In genomic region chr21:38525454-38525853, GRCh38 we compare ENCODE assay signal across 19 cellular contexts. TPM values are rescaled to one million over a fixed set of nuclear protein-coding genes. Genes with fewer than 3 reads are reported as not detected.
DNase-seq lines count a peak whose midpoint lies in the region; ATAC-seq, FAIRE-seq and TF ChIP-seq lines count a peak whose summit lies in the region.
"Had no signal": no experiment of that assay in that cellular context is flagged by ENCODE, and none has a peak within 500 bp of the region (broad histone marks: within the 10 kb centered on the region; RNA-seq: fewer than 3 reads in every experiment).

No MANE protein-coding gene starts in this region.

- no peak for TF ChIP-seq CTCF in keratinocyte (optimal IDR thresholded peaks at IDR 0.05 in 1 of 3, IDR thresholded peaks at IDR 0.05 in 1 of 3, conservative IDR thresholded peaks at IDR 0.05 in 1 of 3; ENCODE audit: extremely low read depth in 1 of 3, insufficient read depth in 2 of 3, low read length in 3 of 3)

- no peak for DNase-seq in T-helper 1 cell
- DNase-seq in Jurkat, Clone E6-1 (ENCODE audit: low read depth, low spot score): peak; percentile 23
- peak; percentile 19 for DNase-seq in T-helper 2 cell treated with Interferon-gamma antibody and Interleukin-4, amounts not matched to agents 5 μg/mL and 100 μg/mL, for 36 hours (ENCODE audit: low spot score)
- DNase-seq in keratinocyte (ENCODE audit: low read depth, low spot score): no peak
- DNase-seq in SW 1271 (lab: John Stamatoyannopoulos, UW): no peak
- DNase-seq: 8988T, DMS 273 treated with DMSO at 0.1 percent for 48 hours, H7, IMR-90, NCI-H1105, NCI-H1694 treated with DMSO at 0.1 percent for 48 hours, NCI-H510A, NCI-H82, SHP77 treated with DMSO at 0.1 percent for 48 hours had no signal

- no peaks in the 10 kb centered on the region for H3K9me3 Mint-ChIP-seq in T-helper 1 cell treated with Interleukin-12 subunit alpha and Interleukin-12 subunit beta and Interleukin-4 antibody, amounts not matched to agents 30 μg/mL and 1 μg/mL, for 36 hours
- no peaks in the 10 kb centered on the region for H3K9me3 Mint-ChIP-seq in T-helper 2 cell treated with Interferon-gamma antibody and Interleukin-4, amounts not matched to agents 5 μg/mL and 100 μg/mL, for 36 hours

- no peaks in the 10 kb centered on the region for H3K79me2 ChIP-seq in keratinocyte (ENCODE audit: control insufficient read depth, insufficient read depth, low read length)

- peaks cover 8% of the 10 kb centered on the region for H3K27me3 ChIP-seq in keratinocyte (ENCODE audit: control insufficient read depth, extremely low read depth, insufficient read depth, low read length)
- H3K27me3 ChIP-seq: BLaER1 treated with 17β-estradiol and CSF1 and Interleukin-3, amounts not matched to agents 10 nM and 100 nM had no signal

- peak overlapping the region; percentile 6 for H3K4me2 ChIP-seq in keratinocyte (ENCODE audit: control insufficient read depth, extremely low read depth, insufficient read depth, low read depth, low read length)
- H3K4me2 ChIP-seq: BLaER1 treated with 17β-estradiol and CSF1 and Interleukin-3, amounts not matched to agents 10 nM and 100 nM had no signal

- H2AFZ ChIP-seq in keratinocyte (ENCODE audit: control insufficient read depth, low read length): no peak overlapping the region

- no peak overlapping the region for H3K4me3 ChIP-seq in Jurkat, Clone E6-1 (ENCODE audit: low read length)
- H3K4me3 ChIP-seq in keratinocyte (ENCODE audit: control insufficient read depth in 2 of 3, extremely low read depth in 1 of 3, insufficient read depth in 2 of 3, low read depth in 1 of 3, low read length in 3 of 3): no peak overlapping the region
- H3K4me3 ChIP-seq: BLaER1 treated with 17β-estradiol and CSF1 and Interleukin-3, amounts not matched to agents 10 nM and 100 nM had no signal

- H3K27me3 Mint-ChIP-seq in T-helper 1 cell treated with Interleukin-12 subunit alpha and Interleukin-12 subunit beta and Interleukin-4 antibody, amounts not matched to agents 30 μg/mL and 1 μg/mL, for 36 hours (ENCODE audit: low read depth): peaks cover 21% of the 10 kb centered on the region
- H3K27me3 Mint-ChIP-seq in T-helper 2 cell treated with Interferon-gamma antibody and Interleukin-4, amounts not matched to agents 5 μg/mL and 100 μg/mL, for 36 hours (ENCODE audit: low read depth): peaks cover 29% of the 10 kb centered on the region

- peaks cover 3% of the 10 kb centered on the region for H3K4me1 ChIP-seq in keratinocyte (ENCODE audit: control insufficient read depth, extremely low read depth, insufficient read depth, low read length)

- H3K27ac Mint-ChIP-seq in T-helper 1 cell treated with Interleukin-12 subunit alpha and Interleukin-12 subunit beta and Interleukin-4 antibody, amounts not matched to agents 30 μg/mL and 1 μg/mL, for 36 hours: peak overlapping the region; percentile 4
- H3K27ac Mint-ChIP-seq in T-helper 2 cell treated with Interferon-gamma antibody and Interleukin-4, amounts not matched to agents 5 μg/mL and 100 μg/mL, for 36 hours: no peak overlapping the region

- H3K4me1 Mint-ChIP-seq in T-helper 1 cell treated with Interleukin-12 subunit alpha and Interleukin-12 subunit beta and Interleukin-4 antibody, amounts not matched to agents 30 μg/mL and 1 μg/mL, for 36 hours (ENCODE audit: low read depth): peaks cover 7% of the 10 kb centered on the region
- peaks cover 18% of the 10 kb centered on the region for H3K4me1 Mint-ChIP-seq in T-helper 2 cell treated with Interferon-gamma antibody and Interleukin-4, amounts not matched to agents 5 μg/mL and 100 μg/mL, for 36 hours (ENCODE audit: low read depth)

- dilution Hi-C loops in keratinocyte (cut with MboI; ENCODE audit: extremely low pct_ligation_motif_present, low sequenced_read_pairs): no loop called here

- no peaks in the 10 kb centered on the region for H3K9me3 ChIP-seq in keratinocyte (ENCODE audit: control insufficient read depth, low read depth, low read length)
- H3K9me3 ChIP-seq: BLaER1 treated with 17β-estradiol and CSF1 and Interleukin-3, amounts not matched to agents 10 nM and 100 nM had no signal

- ATAC-seq in activated CD4-positive, CD25-positive, alpha-beta regulatory T cell treated with anti-CD3 and anti-CD28 coated beads, Interleukin-2, amount 50 U/mL, for 24 hours: no peak
- no peak for ATAC-seq in HG02884 (IDR thresholded peaks at IDR 0.05; ENCODE audit: unreplicated experiment)

- no peak for FAIRE-seq in keratinocyte (lab: Jason Lieb, UNC)
- FAIRE-seq: RCC 7860 had no signal

- H3K27ac ChIP-seq in keratinocyte (ENCODE audit: control insufficient read depth, insufficient read depth, low read length): no peak overlapping the region
- H3K27ac ChIP-seq: BLaER1 treated with 17β-estradiol and CSF1 and Interleukin-3, amounts not matched to agents 10 nM and 100 nM had no signal

- no peaks in the 10 kb centered on the region for H3K36me3 ChIP-seq in keratinocyte (ENCODE audit: control insufficient read depth in 2 of 2, extremely low read depth in 1 of 2, insufficient read depth in 2 of 2, low read length in 2 of 2)
- H3K36me3 ChIP-seq: BLaER1 treated with 17β-estradiol and CSF1 and Interleukin-3, amounts not matched to agents 10 nM and 100 nM had no signal

- no peaks in the 10 kb centered on the region for H3K9me1 ChIP-seq in keratinocyte (ENCODE audit: control insufficient read depth, extremely low read depth, insufficient read depth, low read length)

- H4K20me1 ChIP-seq in keratinocyte (ENCODE audit: control insufficient read depth, extremely low read depth, insufficient read depth, low read length): no peaks in the 10 kb centered on the region
- H4K20me1 ChIP-seq: BLaER1 treated with 17β-estradiol and CSF1 and Interleukin-3, amounts not matched to agents 10 nM and 100 nM had no signal

- H3K4me3 Mint-ChIP-seq in T-helper 1 cell treated with Interleukin-12 subunit alpha and Interleukin-12 subunit beta and Interleukin-4 antibody, amounts not matched to agents 30 μg/mL and 1 μg/mL, for 36 hours: no peak overlapping the region
- peak overlapping the region; percentile 25 for H3K4me3 Mint-ChIP-seq in T-helper 2 cell treated with Interferon-gamma antibody and Interleukin-4, amounts not matched to agents 5 μg/mL and 100 μg/mL, for 36 hours

- H3K9ac ChIP-seq in keratinocyte (ENCODE audit: control insufficient read depth, extremely low read depth, insufficient read depth, low read length): no peak overlapping the region
- H3K9ac ChIP-seq: BLaER1 treated with 17β-estradiol and CSF1 and Interleukin-3, amounts not matched to agents 10 nM and 100 nM had no signal

- no peaks in the 10 kb centered on the region for H3K36me3 Mint-ChIP-seq in T-helper 1 cell treated with Interleukin-12 subunit alpha and Interleukin-12 subunit beta and Interleukin-4 antibody, amounts not matched to agents 30 μg/mL and 1 μg/mL, for 36 hours (ENCODE audit: low read depth)
- no peaks in the 10 kb centered on the region for H3K36me3 Mint-ChIP-seq in T-helper 2 cell treated with Interferon-gamma antibody and Interleukin-4, amounts not matched to agents 5 μg/mL and 100 μg/mL, for 36 hours (ENCODE audit: low read depth)

RNA-seq across cellular contexts. Expression of gene ERG, which starts 27.2 kb away (rescaled TPM):
- polyA plus RNA-seq in Jurkat, Clone E6-1 (2012; ENCODE audit: insufficient read depth, insufficient read length): 2.2 TPM
- 0.08 to 0.19 TPM (median 0.09 TPM) in 3 replicates for polyA plus RNA-seq in keratinocyte
- polyA plus RNA-seq in keratinocyte (2011; ENCODE audit: low read depth): 1.1 TPM
- 0.06 and 0.12 TPM in 2 replicates for polyA plus RNA-seq in keratinocyte (2011; cell fraction: cytosol; rRNA removed)
- polyA plus RNA-seq in keratinocyte (2011; cell fraction: nucleus; rRNA removed): 0.23 and 0.35 TPM in 2 replicates
- 0.07 TPM in 1 of 2 replicates, not detected in the other for polyA plus RNA-seq in keratinocyte (2012; ENCODE audit: low replicate concordance)
- polyA minus RNA-seq in keratinocyte: 0.61 to 0.89 TPM in 2 of 3 replicates, not detected in the other
- not detected for polyA minus RNA-seq in keratinocyte (2011; cell fraction: cytosol; rRNA and poly(A)+ RNA removed)
- 0.42 and 1.0 TPM in 2 replicates for polyA minus RNA-seq in keratinocyte (2011; cell fraction: nucleus; rRNA and poly(A)+ RNA removed)
- polyA plus RNA-seq: IMR-90 had no signal

Comparison
In these comparisons a context has a peak if more than half of its experiments do, and no peak if none do; other contexts are left out.
1. DNase-seq: peak in Jurkat, Clone E6-1 (single experiment) and T-helper 2 cell treated with Interferon-gamma antibody and Interleukin-4, amounts not matched to agents 5 μg/mL and 100 μg/mL, for 36 hours (single experiment); none in T-helper 1 cell (0 of 5), keratinocyte (single experiment) and SW 1271 (0 of 2).